20 cellular contexts compared by ENCODE assay signal in the genomic region with DNA sequence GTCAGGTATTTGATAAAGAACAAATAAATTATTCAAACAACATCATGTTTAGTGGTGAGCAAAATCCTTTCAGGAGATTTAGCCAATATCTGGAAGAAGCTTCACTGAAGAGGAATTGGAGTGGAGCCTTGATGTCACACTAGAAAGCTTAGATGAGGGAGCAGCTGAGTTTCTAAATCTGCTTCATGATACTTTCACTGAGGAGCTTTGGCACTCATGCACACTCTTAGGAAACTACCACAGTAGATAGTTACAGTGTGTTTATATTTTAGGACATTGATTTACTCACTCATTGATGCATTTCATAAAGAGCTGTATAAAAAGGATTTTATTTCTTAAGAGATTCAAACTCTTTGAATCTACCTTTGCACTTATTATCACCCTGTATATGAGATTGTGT.
DNase-seq lines count a peak whose midpoint lies in the region; ATAC-seq and TF ChIP-seq lines count a peak whose summit lies in the region.
"Had no signal": no experiment of that assay in that cellular context is flagged by ENCODE, and none has a peak within 500 bp of the region (broad histone marks: within the 10 kb centered on the region; RNA-seq: fewer than 3 reads in every experiment).

No MANE protein-coding gene starts in this region.

- DNase-seq in myocyte (ENCODE audit: low read depth) (peak; percentile 33), progenitor cell of endocrine pancreas (ENCODE audit: low spot score, unreplicated experiment) (no peak), gastrocnemius medialis (no peak), activated gamma-delta T cell (lab: John Stamatoyannopoulos, UW) (no peak), HFFc6 (no peak)
- DNase-seq: AML-193; Caco-2; CD4-positive, alpha-beta T cell; CD8-positive, alpha-beta T cell; DMS 273 treated with DMSO at 0.1 percent for 48 hours; DMS153; DMS53; DMS79; GF-D8 had no signal

- H3K27me3 Mint-ChIP-seq in progenitor cell of endocrine pancreas, result no peaks in the 10 kb centered on the region
- H3K27me3 Mint-ChIP-seq in HFFc6 (ENCODE audit: insufficient read depth), result peaks cover 4% of the 10 kb centered on the region; the same call in 1 of the 2 replicates
- H3K27me3 Mint-ChIP-seq: B cell; CD4-positive, alpha-beta T cell had no signal

- peaks cover 30% of the 10 kb centered on the region for H3K4me1 Mint-ChIP-seq in progenitor cell of endocrine pancreas (ENCODE audit: low read depth)
- H3K4me1 Mint-ChIP-seq in HFFc6 (ENCODE audit: low read depth), result no peaks in the 10 kb centered on the region
- H3K4me1 Mint-ChIP-seq: B cell had no signal

- in situ Hi-C loops in gastrocnemius medialis (cut with MboI; ENCODE audit: low sequenced_read_pairs in 4 of 4), result no loop called here

- peaks cover 8 to 9% of the 10 kb centered on the region in 2 donors for H3K4me1 ChIP-seq in gastrocnemius medialis
- H3K4me1 ChIP-seq: BLaER1 treated with 17β-estradiol and CSF1 and Interleukin-3, amounts not matched to agents 10 nM and 100 nM; Caco-2 had no signal

- H3K27ac Mint-ChIP-seq in progenitor cell of endocrine pancreas (peak overlapping the region; percentile 72), HFFc6 (no peak overlapping the region)
- H3K27ac Mint-ChIP-seq: B cell; CD4-positive, alpha-beta T cell; CD8-positive, alpha-beta T cell had no signal

- TF ChIP-seq CTCF in progenitor cell of endocrine pancreas (IDR thresholded peaks at IDR 0.05; ENCODE audit: unreplicated experiment) (no peak), gastrocnemius medialis (IDR thresholded peaks at IDR 0.05 in 4 of 5, conservative IDR thresholded peaks at IDR 0.05 in 1 of 5) (no peak), HFFc6 (IDR thresholded peaks at IDR 0.05) (no peak)

- no peak for TF ChIP-seq POLR2A in gastrocnemius medialis (IDR thresholded peaks at IDR 0.05)

- no peak overlapping the region for H3K4me3 ChIP-seq in gastrocnemius medialis
- H3K4me3 ChIP-seq: A549; BLaER1 treated with 17β-estradiol and CSF1 and Interleukin-3, amounts not matched to agents 10 nM and 100 nM had no signal

- H3K27ac ChIP-seq in gastrocnemius medialis, result no peak overlapping the region
- H3K27ac ChIP-seq: 22Rv1; A549; BLaER1 treated with 17β-estradiol and CSF1 and Interleukin-3, amounts not matched to agents 10 nM and 100 nM; C4-2B had no signal

- H3K36me3 ChIP-seq in gastrocnemius medialis, result no peaks in the 10 kb centered on the region
- H3K36me3 ChIP-seq: BLaER1 treated with 17β-estradiol and CSF1 and Interleukin-3, amounts not matched to agents 10 nM and 100 nM had no signal

- no peaks in the 10 kb centered on the region for H3K9me3 ChIP-seq in gastrocnemius medialis
- H3K9me3 ChIP-seq: A549; BLaER1 treated with 17β-estradiol and CSF1 and Interleukin-3, amounts not matched to agents 10 nM and 100 nM; Caco-2 had no signal

- ATAC-seq in gastrocnemius medialis (peak; percentile 54 to 78), GM21825 (IDR thresholded peaks at IDR 0.05; ENCODE audit: unreplicated experiment) (no peak)
- ATAC-seq: A549; CD8-positive, alpha-beta T cell had no signal

- no peaks in the 10 kb centered on the region for H3K36me3 Mint-ChIP-seq in progenitor cell of endocrine pancreas (ENCODE audit: insufficient read depth)
- H3K36me3 Mint-ChIP-seq in HFFc6 (ENCODE audit: low read depth), result no peaks in the 10 kb centered on the region
- H3K36me3 Mint-ChIP-seq: CD8-positive, alpha-beta T cell had no signal

- H3K4me3 Mint-ChIP-seq in progenitor cell of endocrine pancreas (ENCODE audit: low read depth), result no peak overlapping the region
- H3K4me3 Mint-ChIP-seq in HFFc6, result no peak overlapping the region
- H3K4me3 Mint-ChIP-seq: B cell; CD4-positive, alpha-beta T cell; CD8-positive, alpha-beta T cell had no signal

- H3K9me3 Mint-ChIP-seq in progenitor cell of endocrine pancreas (ENCODE audit: low read depth) (peaks cover 2% of the 10 kb centered on the region), HFFc6 (no peaks in the 10 kb centered on the region)
- H3K9me3 Mint-ChIP-seq: CD4-positive, alpha-beta T cell had no signal

- intact Hi-C loops in gastrocnemius medialis (cut with DNase I; ENCODE audit: low total_unique reads), result no loop called here

- no peaks in the 10 kb centered on the region for H3K27me3 ChIP-seq in gastrocnemius medialis
- H3K27me3 ChIP-seq: BLaER1 treated with 17β-estradiol and CSF1 and Interleukin-3, amounts not matched to agents 10 nM and 100 nM had no signal
